Comparison of ENCODE assay signal across 9 cellular contexts in the genomic region with DNA sequence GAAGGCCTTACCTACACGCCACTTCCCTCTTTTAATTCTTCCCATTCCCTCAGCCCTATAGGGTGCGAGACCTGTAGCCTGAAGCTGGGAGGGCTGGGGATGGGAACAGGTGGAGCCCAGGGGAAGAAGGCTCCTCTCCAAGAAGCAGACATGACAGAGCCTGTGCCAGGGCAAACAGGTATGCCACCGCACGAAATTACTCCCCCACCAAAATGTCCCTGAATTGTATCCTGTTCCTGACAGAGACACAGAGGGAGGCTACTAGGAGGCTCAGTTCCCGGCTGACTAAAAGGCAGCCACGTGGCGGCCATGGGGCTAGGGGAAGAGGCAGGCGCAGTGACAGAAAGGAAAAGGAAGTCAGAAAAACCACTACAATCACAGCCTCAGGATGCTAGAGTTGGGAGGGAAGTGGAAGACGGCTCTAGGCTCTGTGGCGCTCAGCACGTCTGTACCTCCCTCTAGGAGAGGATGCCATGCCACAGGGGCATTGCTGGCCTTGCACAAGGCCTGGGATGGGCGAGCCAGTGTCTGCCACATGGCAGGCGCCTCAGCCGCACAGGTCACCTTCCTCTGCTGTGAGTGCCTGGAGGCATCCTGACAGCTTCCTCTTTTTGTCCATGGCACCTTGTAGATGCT. TPM values are rescaled to one million over a fixed set of nuclear protein-coding genes. Genes with fewer than 3 reads are reported as not detected.
DNase-seq lines count a peak whose midpoint lies in the region; ATAC-seq and TF ChIP-seq lines count a peak whose summit lies in the region.
"Had no signal": no experiment of that assay in that cellular context is flagged by ENCODE, and none has a peak within 500 bp of the region (broad histone marks: within the 10 kb centered on the region; RNA-seq: fewer than 3 reads in every experiment).

No MANE protein-coding gene starts in this region.

- no peak overlapping the region for H3K27ac ChIP-seq in mammary epithelial cell (ENCODE audit: insufficient read depth, low read depth, low read length)
- H3K27ac ChIP-seq in neuronal stem cell (replicated peaks; ENCODE audit: low read length), result no peak overlapping the region

- H4K8ac ChIP-seq in neuronal stem cell (ENCODE audit: low read depth, low read length), result no peak overlapping the region

- H3K18ac ChIP-seq in neuronal stem cell (ENCODE audit: low read length), result no peak overlapping the region

- H3K4me1 Mint-ChIP-seq in T-cell (peaks cover 30 to 55% (median 39%) of the 10 kb centered on the region in 3 donors), Calu3 (ENCODE audit: low read depth, unreplicated experiment) (peaks cover 4% of the 10 kb centered on the region)

- H3K27me3 ChIP-seq in mammary epithelial cell (ENCODE audit: insufficient read depth, low read length) (no peaks in the 10 kb centered on the region), neuronal stem cell (ENCODE audit: control insufficient read depth in 3 of 3, insufficient read depth in 3 of 3, low read depth in 1 of 3, low read length in 3 of 3) (peaks cover 0 to 53% (median 2%) of the 10 kb centered on the region in 3 experiments)

- H2AFZ ChIP-seq in mammary epithelial cell (ENCODE audit: low read depth, low read length), result peak overlapping the region; percentile 23
- no peak overlapping the region for H2AFZ ChIP-seq in neuronal stem cell (ENCODE audit: low read length)

- H3K9me3 Mint-ChIP-seq in T-cell (no peaks in the 10 kb centered on the region), Calu3 (ENCODE audit: low read depth, unreplicated experiment) (no peaks in the 10 kb centered on the region)

- H2BK5ac ChIP-seq in neuronal stem cell (ENCODE audit: low read length), result no peak overlapping the region

- CTCF ChIA-PET in T-cell (lab: Charles Lee) (interaction anchor here (0.7 to 0.9 kb wide), 2 partner anchors 27 to 80 kb away, joined by 3 read pairs; a partner anchor contains a TSS), mammary epithelial cell (lab: Charles Lee; ENCODE audit: low non-redundant PET) (no interaction called here), Calu3 (lab: Charles Lee) (interaction anchor here (1.1 kb wide), 1 partner anchor 34 kb away, joined by 3 read pairs; no protein-coding TSS in a partner anchor)

- H3K4ac ChIP-seq in neuronal stem cell (ENCODE audit: low read length), result no peak overlapping the region

- no peak overlapping the region for H3K9ac ChIP-seq in mammary epithelial cell (ENCODE audit: insufficient read depth, low read length)
- H3K9ac ChIP-seq in neuronal stem cell (ENCODE audit: low read depth, low read length, poor library complexity), result no peak overlapping the region

- H3K36me3 ChIP-seq in mammary epithelial cell (ENCODE audit: insufficient read depth, low read length) (no peaks in the 10 kb centered on the region), neuronal stem cell (replicated peaks in 1 of 2; ENCODE audit: control insufficient read depth in 2 of 2, insufficient read depth in 2 of 2, low read length in 2 of 2) (no peaks in the 10 kb centered on the region)
- H3K36me3 ChIP-seq: thoracic aorta had no signal

- dilution Hi-C loops in mammary epithelial cell (cut with HindIII; ENCODE audit: low sequenced_read_pairs), result no loop called here

- H3K4me3 Mint-ChIP-seq in T-cell (peak overlapping the region; percentile 28 to 75 (median 61)), Calu3 (ENCODE audit: low read depth, unreplicated experiment) (no peak overlapping the region)

- H2BK120ac ChIP-seq in neuronal stem cell (ENCODE audit: low read depth, low read length), result no peak overlapping the region

- DNase-seq in G401 (ENCODE audit: low spot score) (peak; percentile 75), T-cell (peak in 29 of 34 experiments; percentile 8 to 51 (median 32)), mammary epithelial cell (no peak), neuronal stem cell (ENCODE audit: low spot score) (no peak), NCI-H2196 treated with DMSO at 0.1 percent for 48 hours (lab: John Stamatoyannopoulos, UW; ENCODE audit: unreplicated experiment) (no peak), Calu3 (no peak)

- no peaks in the 10 kb centered on the region for H4K20me1 ChIP-seq in mammary epithelial cell (ENCODE audit: insufficient read depth, low read length)

- intact Hi-C loops in mammary epithelial cell (cut with micrococcal nuclease) (no loop called here), Calu3 (cut with micrococcal nuclease; ENCODE audit: unreplicated experiment) (no loop called here)

- no peak overlapping the region for H3K4me3 ChIP-seq in mammary epithelial cell (replicated peaks in 1 of 3; ENCODE audit: insufficient read depth in 1 of 3, low read depth in 2 of 3, low read length in 3 of 3)
- no peak overlapping the region for H3K4me3 ChIP-seq in neuronal stem cell (ENCODE audit: low read length in 2 of 2)
- H3K4me3 ChIP-seq: thoracic aorta had no signal

- no peak for TF ChIP-seq CTCF in mammary epithelial cell (conservative IDR thresholded peaks at IDR 0.05 in 1 of 2, IDR thresholded peaks at IDR 0.05 in 1 of 2; ENCODE audit: extremely low read depth in 1 of 2, insufficient read depth in 1 of 2, low read depth in 1 of 2, low read length in 2 of 2)
- TF ChIP-seq CTCF in Calu3 (IDR thresholded peaks at IDR 0.05; ENCODE audit: unreplicated experiment), result no peak

- BruUV-seq in mammary epithelial cell (replicated peaks; lab: Mats Ljungman, UMichigan) (no TSS peak), Calu3 (replicated peaks; lab: Mats Ljungman, UMichigan) (no TSS peak)

- no peak overlapping the region for H2BK12ac ChIP-seq in neuronal stem cell (ENCODE audit: low read length)

- ATAC-seq in T-cell (replicated peaks in 1 of 4), result peak; percentile 83 to 91 (median 88)
- ATAC-seq in GM18873 (IDR thresholded peaks at IDR 0.05; ENCODE audit: low FRiP score, unreplicated experiment), result no peak
- ATAC-seq in GM21360 (IDR thresholded peaks at IDR 0.05; ENCODE audit: unreplicated experiment), result no peak

- H4K91ac ChIP-seq in neuronal stem cell (ENCODE audit: low read depth, low read length, poor library complexity), result no peak overlapping the region

- H2BK15ac ChIP-seq in neuronal stem cell (ENCODE audit: low read length), result no peak overlapping the region

- no peak overlapping the region for H3K14ac ChIP-seq in neuronal stem cell (ENCODE audit: low read length)

- H3K79me1 ChIP-seq in neuronal stem cell (ENCODE audit: low read depth, low read length), result no peaks in the 10 kb centered on the region

- POLR2A ChIA-PET in T-cell (lab: Charles Lee), result no interaction called here

- no peaks in the 10 kb centered on the region for H3K36me3 Mint-ChIP-seq in T-cell
- no peaks in the 10 kb centered on the region for H3K36me3 Mint-ChIP-seq in Calu3 (ENCODE audit: insufficient read depth, unreplicated experiment)

- H3K4me2 ChIP-seq in mammary epithelial cell (ENCODE audit: insufficient read depth, low read depth, low read length), result no peak overlapping the region
- H3K4me2 ChIP-seq in neuronal stem cell (ENCODE audit: insufficient read depth, low read length, poor library complexity, severe bottlenecking), result no peak overlapping the region

- WGBS in mammary epithelial cell (ENCODE audit: low coverage, missing lambda C conversion rate), result 32% methylated on average over 12 of the region's 14 CpGs
- WGBS in neuronal stem cell (ENCODE audit: extremely low coverage in 2 of 2, insufficient read length in 2 of 2, insufficient replicate concordance in 1 of 2), 2 donors, result no CpG with 5 or more reads among the region's 14 CpGs

- peak overlapping the region; percentile 22 for H2AK5ac ChIP-seq in neuronal stem cell (ENCODE audit: low read depth, low read length)

- H3K79me2 ChIP-seq in mammary epithelial cell (ENCODE audit: insufficient read depth, low read length), result peaks cover 16% of the 10 kb centered on the region

- H3K23ac ChIP-seq in neuronal stem cell (ENCODE audit: low read depth, low read length, poor library complexity), result no peak overlapping the region

- H3K9me3 ChIP-seq in mammary epithelial cell (replicated peaks; ENCODE audit: insufficient read depth, low read length) (no peaks in the 10 kb centered on the region), neuronal stem cell (replicated peaks in 1 of 2; ENCODE audit: control insufficient read depth in 2 of 2, insufficient read depth in 1 of 2, low read depth in 1 of 2, low read length in 2 of 2) (no peaks in the 10 kb centered on the region)
- H3K9me3 ChIP-seq: thoracic aorta had no signal

- peaks cover 45% of the 10 kb centered on the region for H3K4me1 ChIP-seq in mammary epithelial cell (ENCODE audit: insufficient read depth, low read length)
- peaks cover 0 to 1% of the 10 kb centered on the region in 2 donors for H3K4me1 ChIP-seq in neuronal stem cell (ENCODE audit: control insufficient read depth in 2 of 2, insufficient read depth in 1 of 2, low read depth in 1 of 2, low read length in 2 of 2)

- H3K27ac Mint-ChIP-seq in T-cell, result peak overlapping the region; percentile 86 to 88
- H3K27ac Mint-ChIP-seq in Calu3 (ENCODE audit: unreplicated experiment), result no peak overlapping the region

- H3K27me3 Mint-ChIP-seq in T-cell (no peaks in the 10 kb centered on the region), Calu3 (ENCODE audit: unreplicated experiment) (no peaks in the 10 kb centered on the region)

- in situ Hi-C loops in G401 (cut with HindIII; ENCODE audit: low sequenced_read_pairs), result no loop called here
- in situ Hi-C loops in mammary epithelial cell (cut with MboI; ENCODE audit: low sequenced_read_pairs in 2 of 2), result no loop called here

RNA-seq across cellular contexts. Expression of a gene that starts 27.7 kb away (rescaled TPM):
- total RNA-seq in G401 (2014; rRNA removed; shearing (Covaris generic)), result 6.7 and 9.8 TPM in 2 replicates
- total RNA-seq in T-cell (10 to 100 TPM; 18.9 to 28.1 (median 19.5) TPM), mammary epithelial cell (10 to 100 TPM; 25.9 to 29.0 TPM), Calu3 (2022) (4.4 and 6.6 TPM in 2 replicates)
- 10.9 TPM for polyA plus RNA-seq in mammary epithelial cell
- 10.8 TPM for polyA minus RNA-seq in mammary epithelial cell
- 1.1 TPM for polyA plus RNA-seq in neuronal stem cell (2013, experiment 1 of 2)
- 1.1 TPM for polyA plus RNA-seq in neuronal stem cell (2013, experiment 2 of 2)

RNA-seq across cellular contexts. Expression of a gene that starts 39.5 kb away (rescaled TPM):
- total RNA-seq in G401 (2014; rRNA removed; shearing (Covaris generic)), result not detected in 2 replicates
- total RNA-seq in T-cell (under 1 TPM in 3 of 5 donors, not detected in 2; 0.58 to 0.86 (median 0.70) TPM), mammary epithelial cell (not detected), Calu3 (2022) (not detected in 2 replicates)
- not detected for polyA plus RNA-seq in mammary epithelial cell
- not detected for polyA minus RNA-seq in mammary epithelial cell
- polyA plus RNA-seq in neuronal stem cell (2013, experiment 1 of 2), result 0.03 TPM
- polyA plus RNA-seq in neuronal stem cell (2013, experiment 2 of 2), result 0.07 TPM

Comparison
In these comparisons a context has a peak if more than half of its experiments do, and no peak if none do; other contexts are left out.
1. DNase-seq: peak in G401 (single experiment) and T-cell (29 of 34); none in mammary epithelial cell (single experiment), neuronal stem cell (single experiment), NCI-H2196 treated with DMSO at 0.1 percent for 48 hours (single experiment) and Calu3 (single experiment).
2. ATAC-seq: peak in T-cell (4 of 4); none in GM18873 (single experiment) and GM21360 (single experiment).